In genomic region chr16:88300463-88300835, GRCh38 we compare ENCODE assay signal across 20 cellular contexts.
"Had no signal": no experiment of that assay in that cellular context is flagged by ENCODE, and none has a peak within 500 bp of the region (broad histone marks: within the 10 kb centered on the region; RNA-seq: fewer than 3 reads in every experiment).

No MANE protein-coding gene starts in this region.

- FAIRE-seq: colon had no signal

- H3K36me3 Mint-ChIP-seq: stimulated activated effector memory CD8-positive, alpha-beta T cell treated with anti-CD3 and anti-CD28 coated beads, Interleukin-12 subunit alpha, Interleukin-12 subunit beta, amount 100 ng/mL, for 72 hours had no signal

- DNase-seq: effector memory CD8-positive, alpha-beta T cell; foreskin melanocyte; hippocampal formation; kidney glomerular epithelial cell; mammary epithelial cell; nucleus accumbens; stimulated activated CD4-positive, alpha-beta T cell treated with anti-CD3 and anti-CD28 coated beads, Interleukin-4, amount 100 ng/mL, for 1 hour; stimulated activated CD8-positive, alpha-beta memory T cell treated with anti-CD3 and anti-CD28 coated beads, Interleukin-4, amount 100 ng/mL, for 48 hours; stimulated activated naive CD8-positive, alpha-beta T cell treated with anti-CD3 and anti-CD28 coated beads, Interleukin-15, Interleukin-2, amounts not matched to agents 100 U/mL and 50 U/mL, for 24 hours; thyroid gland; upper lobe of left lung had no signal

- H2AFZ ChIP-seq: parathyroid adenoma had no signal

- H3K9me3 ChIP-seq: esophagus muscularis mucosa, prostate gland, right lobe of liver, suprapubic skin, thyroid gland, upper lobe of left lung, vagina had no signal

- H3K4me3 ChIP-seq: esophagus muscularis mucosa, prostate gland, right lobe of liver, suprapubic skin, thyroid gland, upper lobe of left lung, vagina had no signal

- ATAC-seq: effector memory CD8-positive, alpha-beta T cell; stimulated activated naive CD8-positive, alpha-beta T cell treated with anti-CD3 and anti-CD28 coated beads, Interleukin-15, Interleukin-2, amounts not matched to agents 100 U/mL and 50 U/mL, for 24 hours had no signal

- H3K27me3 ChIP-seq: right lobe of liver, thyroid gland, vagina had no signal

- H3K27ac Mint-ChIP-seq: dendritic cell treated with granulocyte-macrophage colony-stimulating factor and Interleukin-4, amounts not matched to agents 40 ng/mL and 50 ng/mL, for 4 days; effector memory CD8-positive, alpha-beta T cell; stimulated activated effector memory CD8-positive, alpha-beta T cell treated with anti-CD3 and anti-CD28 coated beads, Interleukin-12 subunit alpha, Interleukin-12 subunit beta, amount 100 ng/mL, for 72 hours had no signal

- H3K36me3 ChIP-seq: esophagus muscularis mucosa, prostate gland, right lobe of liver, suprapubic skin, thyroid gland, upper lobe of left lung, vagina had no signal

- H3K27ac ChIP-seq: esophagus muscularis mucosa, parathyroid adenoma, prostate gland, right lobe of liver, suprapubic skin, thyroid gland, upper lobe of left lung, vagina had no signal

- H3K4me1 ChIP-seq: parathyroid adenoma, prostate gland, right lobe of liver, thyroid gland had no signal

- H3K79me2 ChIP-seq: parathyroid adenoma had no signal

- H3K9ac ChIP-seq: parathyroid adenoma had no signal

- H3K4me3 Mint-ChIP-seq: dendritic cell treated with granulocyte-macrophage colony-stimulating factor and Interleukin-4, amounts not matched to agents 40 ng/mL and 50 ng/mL, for 4 days; effector memory CD8-positive, alpha-beta T cell; stimulated activated effector memory CD8-positive, alpha-beta T cell treated with anti-CD3 and anti-CD28 coated beads, Interleukin-12 subunit alpha, Interleukin-12 subunit beta, amount 100 ng/mL, for 72 hours had no signal
